14 cellular contexts compared by ENCODE assay signal in genomic region chr5:95878417-95879323, GRCh38. TPM values are rescaled to one million over a fixed set of nuclear protein-coding genes. Genes with fewer than 3 reads are reported as not detected.
DNase-seq lines count a peak whose midpoint lies in the region; ATAC-seq and TF ChIP-seq lines count a peak whose summit lies in the region.
"Had no signal": no experiment of that assay in that cellular context is flagged by ENCODE, and none has a peak within 500 bp of the region (broad histone marks: within the 10 kb centered on the region; RNA-seq: fewer than 3 reads in every experiment).

No MANE protein-coding gene starts in this region.

- H3K4me3 ChIP-seq in GM23248 = no peak overlapping the region
- H3K4me3 ChIP-seq in mesenchymal stem cell (ENCODE audit: insufficient read depth in 1 of 2, low read depth in 1 of 2, low read length in 2 of 2) = no peak overlapping the region
- no peak overlapping the region for H3K4me3 ChIP-seq in CD8-positive, alpha-beta memory T cell (ENCODE audit: low read length)
- H3K4me3 ChIP-seq: neural progenitor cell, suprapubic skin had no signal

- H3K4me3 Mint-ChIP-seq in CD8-positive, alpha-beta memory T cell = no peak overlapping the region
- H3K4me3 Mint-ChIP-seq: activated CD8-positive, alpha-beta memory T cell treated with anti-CD3 and anti-CD28 coated beads, Interleukin-2, amount 10 ng/mL, durations not matched to agents 7 days and 5 days; activated naive CD8-positive, alpha-beta T cell treated with anti-CD3 and anti-CD28 coated beads, Interleukin-2, amount 10 ng/mL, durations not matched to agents 7 days and 5 days; neural progenitor cell had no signal

- peak overlapping the region in 1 of 2 experiments; percentile 42 for H2BK12ac ChIP-seq in mesenchymal stem cell (ENCODE audit: low read length in 2 of 2)

- peak; percentile 71 for DNase-seq in DMS53 treated with DMSO at 0.1 percent for 48 hours (lab: John Stamatoyannopoulos, UW; ENCODE audit: unreplicated experiment)
- no peak for DNase-seq in GM23248
- no peak for DNase-seq in mesenchymal stem cell
- no peak for DNase-seq in activated naive CD4-positive, alpha-beta T cell (lab: John Stamatoyannopoulos, UW)
- DNase-seq in CD8-positive, alpha-beta memory T cell = no peak
- DNase-seq: activated CD8-positive, alpha-beta memory T cell treated with anti-CD3 and anti-CD28 coated beads, Interleukin-2, amount 10 ng/mL, durations not matched to agents 7 days and 5 days; activated naive CD8-positive, alpha-beta T cell treated with anti-CD3 and anti-CD28 coated beads, Interleukin-2, amount 10 ng/mL, durations not matched to agents 7 days and 5 days; NCI-H2171 treated with DMSO at 0.1 percent for 48 hours; small intestine had no signal

- no peak for TF ChIP-seq CTCF in VCaP (conservative IDR thresholded peaks at IDR 0.05)

- H3K9ac ChIP-seq in GM23248 (no peak overlapping the region), mesenchymal stem cell (ENCODE audit: low read length) (no peak overlapping the region)
- H3K9ac ChIP-seq: neural progenitor cell had no signal

- H4K20me1 ChIP-seq in GM23248 (ENCODE audit: insufficient read depth) = no peaks in the 10 kb centered on the region

- H3K79me2 ChIP-seq in GM23248 (ENCODE audit: insufficient read depth) = no peaks in the 10 kb centered on the region

- POLR2A ChIA-PET in CD8-positive, alpha-beta memory T cell (lab: Charles Lee) = no interaction called here

- no peak overlapping the region for H3K23ac ChIP-seq in mesenchymal stem cell (ENCODE audit: low read length in 2 of 2)

- H3K4me2 ChIP-seq in GM23248 (ENCODE audit: unreplicated experiment) (no peak overlapping the region), mesenchymal stem cell (ENCODE audit: low read length, poor library complexity, severe bottlenecking) (no peak overlapping the region)
- H3K4me2 ChIP-seq: neural progenitor cell had no signal

- H3K27me3 ChIP-seq in GM23248 (replicated peaks; ENCODE audit: insufficient read depth) (no peaks in the 10 kb centered on the region), mesenchymal stem cell (ENCODE audit: control insufficient read depth in 1 of 2, insufficient read depth in 1 of 2, low read length in 2 of 2) (no peaks in the 10 kb centered on the region)
- no peaks in the 10 kb centered on the region for H3K27me3 ChIP-seq in CD8-positive, alpha-beta memory T cell (ENCODE audit: insufficient read depth, low read length, poor library complexity, severe bottlenecking)
- H3K27me3 ChIP-seq: neural progenitor cell, suprapubic skin had no signal

- no peaks in the 10 kb centered on the region for H3K9me2 ChIP-seq in GM23248 (ENCODE audit: insufficient read depth)

- H2BK120ac ChIP-seq in mesenchymal stem cell (ENCODE audit: low read depth, low read length) = no peak overlapping the region

- H3K27ac ChIP-seq in GM23248 (peak overlapping the region; percentile 42), VCaP (peak overlapping the region; percentile 76), mesenchymal stem cell (ENCODE audit: low read length, poor library complexity, severe bottlenecking) (no peak overlapping the region)
- H3K27ac ChIP-seq in CD8-positive, alpha-beta memory T cell (ENCODE audit: low read depth, low read length) = no peak overlapping the region
- H3K27ac ChIP-seq: neural progenitor cell, suprapubic skin had no signal

- ATAC-seq in HG03521 (IDR thresholded peaks at IDR 0.05; ENCODE audit: unreplicated experiment) = no peak
- ATAC-seq: activated CD8-positive, alpha-beta memory T cell treated with anti-CD3 and anti-CD28 coated beads, Interleukin-2, amount 10 ng/mL, durations not matched to agents 7 days and 5 days; HCT116 had no signal

- H3K4me1 ChIP-seq in GM23248 (ENCODE audit: insufficient read depth) = peaks cover 11% of the 10 kb centered on the region
- H3K4me1 ChIP-seq in mesenchymal stem cell (ENCODE audit: control insufficient read depth, insufficient read depth, low read depth, low read length) = no peaks in the 10 kb centered on the region
- H3K4me1 ChIP-seq in CD8-positive, alpha-beta memory T cell (ENCODE audit: insufficient read depth, low read length) = no peaks in the 10 kb centered on the region
- H3K4me1 ChIP-seq: neural progenitor cell had no signal

- H2AK5ac ChIP-seq in mesenchymal stem cell (ENCODE audit: low read length, severe bottlenecking) = no peak overlapping the region

- H3K79me1 ChIP-seq in mesenchymal stem cell (replicated peaks; ENCODE audit: low read length, poor library complexity, severe bottlenecking) = no peaks in the 10 kb centered on the region

- CTCF ChIA-PET in CD8-positive, alpha-beta memory T cell (lab: Charles Lee) = interaction anchor here (1.5 kb wide), 1 partner anchor 19 kb away, joined by 5 read pairs; no protein-coding TSS in a partner anchor

- no peak overlapping the region for H3K27ac Mint-ChIP-seq in CD8-positive, alpha-beta memory T cell
- H3K27ac Mint-ChIP-seq: activated CD8-positive, alpha-beta memory T cell treated with anti-CD3 and anti-CD28 coated beads, Interleukin-2, amount 10 ng/mL, durations not matched to agents 7 days and 5 days; activated naive CD8-positive, alpha-beta T cell treated with anti-CD3 and anti-CD28 coated beads, Interleukin-2, amount 10 ng/mL, durations not matched to agents 7 days and 5 days; neural progenitor cell had no signal

- H3K36me3 ChIP-seq in GM23248 (ENCODE audit: low read depth) (0 out of 2 replicates have a peak, but pooled peaks cover 8% of the 10 kb centered on the region), mesenchymal stem cell (ENCODE audit: control insufficient read depth in 1 of 2, insufficient read depth in 2 of 2, low read depth in 1 of 2, low read length in 2 of 2) (peaks cover 0 to 4% of the 10 kb centered on the region in 2 experiments)
- no peaks in the 10 kb centered on the region for H3K36me3 ChIP-seq in CD8-positive, alpha-beta memory T cell (ENCODE audit: insufficient read depth, low read length)
- H3K36me3 ChIP-seq: neural progenitor cell, suprapubic skin had no signal

- H4K91ac ChIP-seq in mesenchymal stem cell (ENCODE audit: low read length) = peak overlapping the region; percentile 62

- H4K8ac ChIP-seq in mesenchymal stem cell (ENCODE audit: low read length) = no peak overlapping the region

- H3K27me3 Mint-ChIP-seq in CD8-positive, alpha-beta memory T cell = peaks cover 6 to 25% of the 10 kb centered on the region in 2 donors
- H3K27me3 Mint-ChIP-seq: activated CD8-positive, alpha-beta memory T cell treated with anti-CD3 and anti-CD28 coated beads, Interleukin-2, amount 10 ng/mL, durations not matched to agents 7 days and 5 days had no signal

- no peak overlapping the region for H2BK5ac ChIP-seq in mesenchymal stem cell (ENCODE audit: low read depth, low read length, poor library complexity, severe bottlenecking)

- H3K36me3 Mint-ChIP-seq in CD8-positive, alpha-beta memory T cell = no peaks in the 10 kb centered on the region
- H3K36me3 Mint-ChIP-seq: activated CD8-positive, alpha-beta memory T cell treated with anti-CD3 and anti-CD28 coated beads, Interleukin-2, amount 10 ng/mL, durations not matched to agents 7 days and 5 days; activated naive CD8-positive, alpha-beta T cell treated with anti-CD3 and anti-CD28 coated beads, Interleukin-2, amount 10 ng/mL, durations not matched to agents 7 days and 5 days; neural progenitor cell had no signal

- peak overlapping the region; percentile 14 to 35 for H3K18ac ChIP-seq in mesenchymal stem cell (ENCODE audit: low read depth in 1 of 2, low read length in 2 of 2)

- peaks cover 86% of the 10 kb centered on the region for H3F3A ChIP-seq in GM23248 (ENCODE audit: insufficient read depth)

- no peak overlapping the region for H3K14ac ChIP-seq in mesenchymal stem cell (ENCODE audit: low read length in 2 of 2)

- H3K9me3 ChIP-seq in GM23248 (ENCODE audit: low read depth) = no peaks in the 10 kb centered on the region
- H3K9me3 ChIP-seq in mesenchymal stem cell (ENCODE audit: control insufficient read depth, low read length) = no peaks in the 10 kb centered on the region
- no peaks in the 10 kb centered on the region for H3K9me3 ChIP-seq in CD8-positive, alpha-beta memory T cell (ENCODE audit: low read length)
- H3K9me3 ChIP-seq: suprapubic skin had no signal

- H3K4ac ChIP-seq in mesenchymal stem cell (ENCODE audit: low read depth in 1 of 2, low read length in 2 of 2) = peak overlapping the region in 1 of 2 experiments; percentile 19

- H2AFZ ChIP-seq in GM23248 (no peak overlapping the region), mesenchymal stem cell (ENCODE audit: low read depth, low read length) (no peak overlapping the region)
- H2AFZ ChIP-seq: neural progenitor cell had no signal

- no peaks in the 10 kb centered on the region for H3K4me1 Mint-ChIP-seq in CD8-positive, alpha-beta memory T cell
- H3K4me1 Mint-ChIP-seq: activated CD8-positive, alpha-beta memory T cell treated with anti-CD3 and anti-CD28 coated beads, Interleukin-2, amount 10 ng/mL, durations not matched to agents 7 days and 5 days; activated naive CD8-positive, alpha-beta T cell treated with anti-CD3 and anti-CD28 coated beads, Interleukin-2, amount 10 ng/mL, durations not matched to agents 7 days and 5 days; neural progenitor cell had no signal

- WGBS in GM23248 (ENCODE audit: low coverage in 1 of 2, low lambda C conversion rate in 2 of 2, missing lambda C conversion rate in 2 of 2), 2 experiments = 63% methylated on average over 8 of the region's 8 CpGs
- WGBS in mesenchymal stem cell = 66% methylated on average over 8 of the region's 8 CpGs

- no peak overlapping the region for H2BK15ac ChIP-seq in mesenchymal stem cell (ENCODE audit: low read depth, poor library complexity, severe bottlenecking)

- no peaks in the 10 kb centered on the region for H3K9me3 Mint-ChIP-seq in CD8-positive, alpha-beta memory T cell
- H3K9me3 Mint-ChIP-seq: activated naive CD8-positive, alpha-beta T cell treated with anti-CD3 and anti-CD28 coated beads, Interleukin-2, amount 10 ng/mL, durations not matched to agents 7 days and 5 days had no signal

- in situ Hi-C loops in GM23248 (cut with MboI) = no loop called here

RNA-seq across cellular contexts. Expression of gene GLRX, which starts 56.1 kb away (rescaled TPM):
- 144 and 174 TPM in 2 replicates for total RNA-seq in GM23248 (2014; rRNA removed; shearing (Covaris generic))
- polyA plus RNA-seq in GM23248 (2016; fragmentation: Nextera tagmentation; extraction: Ambion mirVana) = 316 and 320 TPM in 2 replicates
- polyA plus RNA-seq in mesenchymal stem cell (2013, experiment 1 of 2) = 137 TPM
- 143 TPM for polyA plus RNA-seq in mesenchymal stem cell (2013, experiment 2 of 2)
- total RNA-seq in CD8-positive, alpha-beta memory T cell = 10 to 100 TPM; 22.2 to 25.0 TPM
- polyA plus RNA-seq in CD8-positive, alpha-beta memory T cell = 240 TPM

Comparison
In these comparisons a context has a peak if more than half of its experiments do, and no peak if none do; other contexts are left out.
1. H3K27ac ChIP-seq: peak in GM23248 (single experiment) and VCaP (single experiment); none in mesenchymal stem cell (single experiment) and CD8-positive, alpha-beta memory T cell (single experiment).